In genomic region chr3:194661374-194661773, GRCh38 we compare ENCODE assay signal across 1 cellular context.
TF ChIP-seq lines count a peak whose summit lies in the region.

No MANE protein-coding gene starts in this region.

TF ChIP-seq in GM23338, 12 proteins besides CTCF, POLR2A, EP300 and RAD21 (continued from another document):
- no peak for TF ChIP-seq ZNF462 (CRISPR knock-in tag; IDR thresholded peaks at IDR 0.05)
- TF ChIP-seq NANOG (IDR thresholded peaks at IDR 0.05; ENCODE audit: borderline replicate concordance) = no peak
- TF ChIP-seq EZH2phosphoT487 (IDR thresholded peaks at IDR 0.05; ENCODE audit: unreplicated experiment) = no peak
- TF ChIP-seq REST (IDR thresholded peaks at IDR 0.05; ENCODE audit: unreplicated experiment) = no peak
